Comparison of ENCODE assay signal across 1 cellular context in genomic region chr12:109115758-109116610, GRCh38.
A peak's percentile ranks its signal among the peaks of the same experiment; 100 is the strongest.
TF ChIP-seq lines count a peak whose summit lies in the region.

ACACB (plus strand) TSS chr12:109116587; CDS start chr12:109139406, 22,819 bp downstream.

TF ChIP-seq in H1, 55 proteins besides CTCF, POLR2A, EP300 and RAD21:
- TF ChIP-seq PHF8 (conservative IDR thresholded peaks at IDR 0.05; ENCODE audit: low read depth, low read length) (no peak), ASH2L (IDR thresholded peaks at IDR 0.05; ENCODE audit: low read length) (peak; percentile 36), SUZ12 (IDR thresholded peaks at IDR 0.05; ENCODE audit: low read length) (no peak), CEBPB (IDR thresholded peaks at IDR 0.05; ENCODE audit: low read depth, low read length) (no peak), TEAD4 (IDR thresholded peaks at IDR 0.05; ENCODE audit: low read depth, low read length) (no peak), TBP (IDR thresholded peaks at IDR 0.05; ENCODE audit: low read depth, low read length) (no peak)
